ENCODE assay signal across 11 cellular contexts in the genomic region with DNA sequence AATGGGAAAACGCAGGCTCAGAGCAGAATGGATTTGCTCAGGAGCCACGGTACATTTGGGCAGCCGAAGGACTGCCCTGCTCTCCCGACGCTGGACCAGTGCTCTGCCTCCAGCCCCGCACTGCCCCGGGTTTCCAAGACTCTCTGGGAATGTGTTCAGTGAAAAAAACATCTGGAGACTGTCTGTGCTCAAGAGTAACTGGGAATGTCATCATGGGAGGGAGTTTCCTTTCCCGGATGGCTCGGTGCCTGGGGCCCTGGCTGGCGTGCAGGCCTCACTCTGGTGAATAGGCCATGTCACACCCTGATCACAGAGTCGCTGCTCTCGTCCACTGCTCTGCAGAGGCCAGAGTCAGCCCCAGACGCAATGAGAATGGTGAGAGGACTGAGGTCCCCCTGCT. TPM values are rescaled to one million over a fixed set of nuclear protein-coding genes. Genes with fewer than 3 reads are reported as not detected.
DNase-seq lines count a peak whose midpoint lies in the region; ATAC-seq and TF ChIP-seq lines count a peak whose summit lies in the region.
"Had no signal": no experiment of that assay in that cellular context is flagged by ENCODE, and none has a peak within 500 bp of the region (broad histone marks: within the 10 kb centered on the region; RNA-seq: fewer than 3 reads in every experiment).

No MANE protein-coding gene starts in this region.

- H3K4me1 Mint-ChIP-seq in mesothelial cell of epicardium, result peaks cover 28% of the 10 kb centered on the region
- H3K4me1 Mint-ChIP-seq in activated CD4-positive, alpha-beta memory T cell treated with anti-CD3 and anti-CD28 coated beads, Interleukin-2, amount 10 ng/mL, durations not matched to agents 7 days and 5 days, result peaks cover 15% of the 10 kb centered on the region

- peak; percentile 49; the same call in 1 of the 2 replicates for ATAC-seq in Panc1
- ATAC-seq: T-helper 17 cell had no signal

- TF ChIP-seq CTCF in Panc1 (IDR thresholded peaks at IDR 0.05) (no peak), fibroblast of lung (conservative IDR thresholded peaks at IDR 0.05 in 1 of 2, IDR thresholded peaks at IDR 0.05 in 1 of 2; ENCODE audit: low read depth in 1 of 2, low read length in 2 of 2) (no peak), mesothelial cell of epicardium (IDR thresholded peaks at IDR 0.05; ENCODE audit: unreplicated experiment) (no peak), tibial artery (IDR thresholded peaks at IDR 0.05) (no peak)

- H3K4me2 ChIP-seq in fibroblast of lung (ENCODE audit: extremely low read depth, insufficient read depth, low read length), result peak overlapping the region; percentile 36

- H3K27me3 ChIP-seq in Panc1 (ENCODE audit: control insufficient read depth, insufficient read depth, low read length) (no peaks in the 10 kb centered on the region), fibroblast of lung (ENCODE audit: control insufficient read depth, insufficient read depth, low read length) (no peaks in the 10 kb centered on the region), tibial artery (no peaks in the 10 kb centered on the region)

- H3K4me3 ChIP-seq in Panc1 (ENCODE audit: low read depth in 2 of 2, low read length in 2 of 2), result no peak overlapping the region
- peak overlapping the region in 1 of 4 experiments; percentile 22 for H3K4me3 ChIP-seq in fibroblast of lung (replicated peaks in 1 of 4; ENCODE audit: control extremely low read depth in 1 of 4, insufficient read depth in 1 of 4, low read depth in 3 of 4, low read length in 4 of 4)
- no peak overlapping the region for H3K4me3 ChIP-seq in tibial artery

- no peaks in the 10 kb centered on the region for H3K27me3 Mint-ChIP-seq in mesothelial cell of epicardium (ENCODE audit: low read depth)
- peaks cover 8% of the 10 kb centered on the region for H3K27me3 Mint-ChIP-seq in activated CD4-positive, alpha-beta memory T cell treated with anti-CD3 and anti-CD28 coated beads, Interleukin-2, amount 10 ng/mL, durations not matched to agents 7 days and 5 days

- in situ Hi-C loops in Panc1 (cut with HindIII; ENCODE audit: low pct_unique_long_range_greater_than_20kb, low sequenced_read_pairs), result no loop called here

- H3K27ac Mint-ChIP-seq in mesothelial cell of epicardium, result peak overlapping the region; percentile 86
- no peak overlapping the region for H3K27ac Mint-ChIP-seq in activated CD4-positive, alpha-beta memory T cell treated with anti-CD3 and anti-CD28 coated beads, Interleukin-2, amount 10 ng/mL, durations not matched to agents 7 days and 5 days

- intact Hi-C loops in Panc1 (cut with micrococcal nuclease; ENCODE audit: unreplicated experiment) (no loop called here), tibial artery (cut with DNase I; ENCODE audit: low total_unique reads) (no loop called here)

- H3K4me1 ChIP-seq in Panc1 (ENCODE audit: control insufficient read depth, insufficient read depth, low read length) (peaks cover 12% of the 10 kb centered on the region), fibroblast of lung (ENCODE audit: control insufficient read depth, extremely low read depth, insufficient read depth, low read length) (peaks cover 13% of the 10 kb centered on the region), tibial artery (peaks cover 0 to 28% (median 20%) of the 10 kb centered on the region in 4 donors)

- no peaks in the 10 kb centered on the region for H3K79me2 ChIP-seq in fibroblast of lung (ENCODE audit: control insufficient read depth, insufficient read depth, low read length)

- H3K9me3 ChIP-seq in Panc1 (ENCODE audit: control insufficient read depth, insufficient read depth, low read depth, low read length), result no peaks in the 10 kb centered on the region
- H3K9me3 ChIP-seq in fibroblast of lung (ENCODE audit: control insufficient read depth, insufficient read depth, low read depth, low read length), result no peaks in the 10 kb centered on the region
- H3K9me3 ChIP-seq in tibial artery, result no peaks in the 10 kb centered on the region

- BruUV-seq in Panc1 (replicated peaks; lab: Mats Ljungman, UMichigan), result no TSS peak

- CTCF ChIA-PET in Panc1 (lab: Charles Lee), result no interaction called here
- CTCF ChIA-PET in activated CD4-positive, alpha-beta memory T cell treated with anti-CD3 and anti-CD28 coated beads, Interleukin-2, amount 10 ng/mL, durations not matched to agents 7 days and 5 days (lab: Charles Lee), result no interaction called here

- no peaks in the 10 kb centered on the region for H3K36me3 Mint-ChIP-seq in mesothelial cell of epicardium
- no peaks in the 10 kb centered on the region for H3K36me3 Mint-ChIP-seq in activated CD4-positive, alpha-beta memory T cell treated with anti-CD3 and anti-CD28 coated beads, Interleukin-2, amount 10 ng/mL, durations not matched to agents 7 days and 5 days (ENCODE audit: low read depth)

- H3K9me3 Mint-ChIP-seq in mesothelial cell of epicardium, result peaks cover 3% of the 10 kb centered on the region
- no peaks in the 10 kb centered on the region for H3K9me3 Mint-ChIP-seq in activated CD4-positive, alpha-beta memory T cell treated with anti-CD3 and anti-CD28 coated beads, Interleukin-2, amount 10 ng/mL, durations not matched to agents 7 days and 5 days

- DNase-seq in Panc1 (ENCODE audit: low read depth, low spot score), result no peak
- DNase-seq in fibroblast of lung (ENCODE audit: low read depth in 2 of 2), result peak; percentile 75 to 95
- peak in 1 of 2 experiments; percentile 58 for DNase-seq in mesothelial cell of epicardium (ENCODE audit: low spot score in 2 of 2, unreplicated experiment in 2 of 2)
- peak; percentile 89 to 96 for DNase-seq in tibial artery
- no peak for DNase-seq in activated CD4-positive, alpha-beta memory T cell treated with anti-CD3 and anti-CD28 coated beads, Interleukin-2, amount 10 ng/mL, durations not matched to agents 7 days and 5 days
- DNase-seq in HUDEP-2 (lab: John Stamatoyannopoulos, UW; ENCODE audit: unreplicated experiment in 76 of 76), result no peak
- DNase-seq in GDM1 (lab: John Stamatoyannopoulos, UW), result no peak
- DNase-seq in DMS 273 treated with DMSO at 0.1 percent for 48 hours (lab: John Stamatoyannopoulos, UW), result no peak
- DNase-seq: activated naive CD4-positive, alpha-beta T cell treated with anti-CD3 and anti-CD28 coated beads, Interleukin-2, amount 50 U/mL, for 16 hours; NCI-H1436; T-helper 17 cell had no signal

- H3K36me3 ChIP-seq in Panc1 (ENCODE audit: control insufficient read depth, insufficient read depth, low read length) (no peaks in the 10 kb centered on the region), fibroblast of lung (ENCODE audit: control insufficient read depth, insufficient read depth, low read length) (no peaks in the 10 kb centered on the region), tibial artery (no peaks in the 10 kb centered on the region)

- H3K9ac ChIP-seq in fibroblast of lung (ENCODE audit: insufficient read depth, low read length), result peak overlapping the region; percentile 55

- H2AFZ ChIP-seq in fibroblast of lung (ENCODE audit: low read length), result peak overlapping the region; percentile 89

- POLR2A ChIA-PET in Panc1 (lab: Charles Lee), result no interaction called here
- POLR2A ChIA-PET in activated CD4-positive, alpha-beta memory T cell treated with anti-CD3 and anti-CD28 coated beads, Interleukin-2, amount 10 ng/mL, durations not matched to agents 7 days and 5 days (lab: Charles Lee), result no interaction called here

- no peaks in the 10 kb centered on the region for H4K20me1 ChIP-seq in fibroblast of lung (ENCODE audit: control insufficient read depth, extremely low read depth, insufficient read depth, low read length)

- H3K4me3 Mint-ChIP-seq in mesothelial cell of epicardium, result no peak overlapping the region
- no peak overlapping the region for H3K4me3 Mint-ChIP-seq in activated CD4-positive, alpha-beta memory T cell treated with anti-CD3 and anti-CD28 coated beads, Interleukin-2, amount 10 ng/mL, durations not matched to agents 7 days and 5 days
- H3K4me3 Mint-ChIP-seq: T-helper 17 cell had no signal

- peak overlapping the region; percentile 70; the same call in 1 of the 2 replicates for H3K27ac ChIP-seq in Panc1 (ENCODE audit: low read length)
- H3K27ac ChIP-seq in fibroblast of lung (ENCODE audit: insufficient read depth, low read length), result peak overlapping the region; percentile 86
- peak overlapping the region; percentile 84 to 85 for H3K27ac ChIP-seq in tibial artery

RNA-seq across cellular contexts. Expression of a gene that starts 9.8 kb away (rescaled TPM):
- 16.4 TPM for total RNA-seq in Panc1 (2021; ENCODE audit: unreplicated experiment)
- 4.8 TPM for polyA plus RNA-seq in Panc1 (2012; ENCODE audit: insufficient read length)
- 50.3 and 58.3 TPM in 2 replicates for total RNA-seq in fibroblast of lung
- polyA plus RNA-seq in fibroblast of lung, result 11.8 and 18.7 TPM in 2 replicates
- 10.8 and 20.4 TPM in 2 replicates for polyA plus RNA-seq in fibroblast of lung (2012)
- polyA minus RNA-seq in fibroblast of lung (ENCODE audit: low replicate concordance), result 18.8 and 19.3 TPM in 2 replicates
- 1.1 to 1.2 TPM (median 1.2 TPM) in 3 replicates for total RNA-seq in mesothelial cell of epicardium
- total RNA-seq in activated CD4-positive, alpha-beta memory T cell treated with anti-CD3 and anti-CD28 coated beads, Interleukin-2, amount 10 ng/mL, durations not matched to agents 7 days and 5 days, result 10 to 100 TPM; 72.4 to 75.6 TPM

RNA-seq across cellular contexts. Expression of a gene that starts 21.3 kb away (rescaled TPM):
- total RNA-seq in Panc1 (2021; ENCODE audit: unreplicated experiment) (17.3 TPM), fibroblast of lung (not detected in 2 replicates), mesothelial cell of epicardium (not detected in 3 replicates)
- polyA plus RNA-seq in Panc1 (2012; ENCODE audit: insufficient read length), result 29.4 TPM
- polyA plus RNA-seq in fibroblast of lung, result not detected in 2 replicates
- not detected in 2 replicates for polyA plus RNA-seq in fibroblast of lung (2012)
- polyA minus RNA-seq in fibroblast of lung (ENCODE audit: low replicate concordance), result not detected in 2 replicates
- total RNA-seq in activated CD4-positive, alpha-beta memory T cell treated with anti-CD3 and anti-CD28 coated beads, Interleukin-2, amount 10 ng/mL, durations not matched to agents 7 days and 5 days, result not detected
- total RNA-seq: T-helper 17 cell had no signal

Comparison
In these comparisons a context has a peak if more than half of its experiments do, and no peak if none do; other contexts are left out.
1. DNase-seq: peak in fibroblast of lung (2 of 2) and tibial artery (2 of 2); none in Panc1 (single experiment), activated CD4-positive, alpha-beta memory T cell treated with anti-CD3 and anti-CD28 coated beads, Interleukin-2, amount 10 ng/mL, durations not matched to agents 7 days and 5 days (single experiment), HUDEP-2 (0 of 76), GDM1 (single experiment) and DMS 273 treated with DMSO at 0.1 percent for 48 hours (single experiment).
2. RNA of a gene that starts 21.3 kb away (total RNA-seq): 17.3 TPM in Panc1 (single experiment); not detected in activated CD4-positive, alpha-beta memory T cell treated with anti-CD3 and anti-CD28 coated beads, Interleukin-2, amount 10 ng/mL, durations not matched to agents 7 days and 5 days, not detected in fibroblast of lung and not detected in mesothelial cell of epicardium; every median in the first group is over 10 times any median in the second.
3. Peak in every context shown above with its lines, with median percentiles within 50 percentile points of each other: H3K27ac ChIP-seq.